Comparison of ENCODE assay signal across 8 cellular contexts in genomic region chr13:43786766-43787517, GRCh38. TPM values are rescaled to one million over a fixed set of nuclear protein-coding genes. Genes with fewer than 3 reads are reported as not detected.
DNase-seq lines count a peak whose midpoint lies in the region; ATAC-seq and TF ChIP-seq lines count a peak whose summit lies in the region.

ENOX1 (minus strand) TSS chr13:43786972.

- TF ChIP-seq CTCF in KMS-11 (conservative IDR thresholded peaks at IDR 0.05; ENCODE audit: low read depth, low read length) (no peak), dorsolateral prefrontal cortex (IDR thresholded peaks at IDR 0.05 in 54 of 56, conservative IDR thresholded peaks at IDR 0.05 in 2 of 56; ENCODE audit: low read depth in 1 of 56, partially characterized antibody in 56 of 56) (peak; percentile 31 to 73 (median 50)), left lung (IDR thresholded peaks at IDR 0.05) (no peak)

- H3K4me2 ChIP-seq in KMS-11: peak within 1 kb of the TSS; percentile 76

- peak; percentile 70 for DNase-seq in activated effector memory CD4-positive, alpha-beta T cell treated with anti-CD3 and anti-CD28 coated beads, Interleukin-2, amount 50 U/mL, for 16 hours
- no peak for DNase-seq in activated effector memory CD4-positive, alpha-beta T cell treated with Interleukin-2 at 50 U/mL for 16 hours
- DNase-seq in T1000 (lab: John Stamatoyannopoulos, UW): peak; percentile 25
- peak; percentile 55 to 90 (median 86) for DNase-seq in dorsolateral prefrontal cortex
- peak; percentile 44 to 81 for DNase-seq in left lung
- peak; percentile 17 to 28 for DNase-seq in stimulated activated CD8-positive, alpha-beta memory T cell treated with anti-CD3 and anti-CD28 coated beads, Interleukin-2, amount 100 ng/mL, for 48 hours (ENCODE audit: low read depth in 2 of 2)
- DNase-seq in stimulated activated naive CD4-positive, alpha-beta T cell treated with Interleukin-2 at 50 U/mL for 16 hours (lab: John Stamatoyannopoulos, UW): no peak

- peak within 1 kb of the TSS; percentile 71 for H2AFZ ChIP-seq in KMS-11 (ENCODE audit: low read depth)

- H3K27ac ChIP-seq in KMS-11 (peak within 1 kb of the TSS; percentile 67), dorsolateral prefrontal cortex (peak within 1 kb of the TSS; percentile 52 to 97 (median 92)), left lung (peak within 1 kb of the TSS; percentile 37 to 48)

- intact Hi-C loops in dorsolateral prefrontal cortex (cut with DNase I): loop anchor here (1.0 to 10.0 kb wide), 7 partner anchors 90 to 700 kb away; partner anchors contain the start of genes CCDC122 (in 1 of the 2) and LACC1 (in 1 of the 2)
- intact Hi-C loops in left lung (cut with DNase I): no loop called here

- H3K27me3 ChIP-seq in KMS-11 (ENCODE audit: insufficient read depth, low read depth) (no peaks in the 10 kb centered on the region), dorsolateral prefrontal cortex (no peaks in the 10 kb centered on the region), left lung (peaks cover 15 to 57% of the 10 kb centered on the region in 2 donors)

- ATAC-seq in left lung: peak; percentile 79

- H4K20me1 ChIP-seq in KMS-11 (ENCODE audit: insufficient read depth): no peaks in the 10 kb centered on the region

- no peaks in the 10 kb centered on the region for H3K36me3 ChIP-seq in KMS-11 (ENCODE audit: insufficient read depth)
- no peaks in the 10 kb centered on the region for H3K36me3 ChIP-seq in left lung

- H3K4me3 ChIP-seq in KMS-11 (IDR thresholded peaks at IDR 0.05; ENCODE audit: insufficient read depth, low read depth, low read length) (no peak within 1 kb of the TSS), dorsolateral prefrontal cortex (peak within 1 kb of the TSS; percentile 26 to 94 (median 85)), left lung (peak within 1 kb of the TSS; percentile 41 to 55)

- H3K4me1 ChIP-seq in KMS-11 (ENCODE audit: low read depth, poor library complexity, severe bottlenecking) (peaks cover 13% of the 10 kb centered on the region), left lung (peaks cover 0 to 24% of the 10 kb centered on the region in 2 donors)

- peak within 1 kb of the TSS; percentile 84 for H3K9ac ChIP-seq in KMS-11

- H3K79me2 ChIP-seq in KMS-11 (ENCODE audit: insufficient read depth, low read depth): no peaks in the 10 kb centered on the region

- H3K9me3 ChIP-seq in left lung: no peaks in the 10 kb centered on the region

RNA-seq across cellular contexts. Expression of gene ENOX1, which starts in this region (rescaled TPM):
- 10 to 100 TPM; 13.5 to 35.9 (median 25.1) TPM for total RNA-seq in dorsolateral prefrontal cortex
- 1 to 10 TPM; 1.5 to 2.0 TPM for total RNA-seq in left lung

Comparison
In these comparisons a context has a peak if more than half of its experiments do, and no peak if none do; other contexts are left out.
1. RNA of gene ENOX1 (total RNA-seq): 13.5 to 35.9 TPM in dorsolateral prefrontal cortex; 1.5 to 2.0 TPM in left lung; every median in the first group is over 4 times any median in the second.
2. DNase-seq: peak in activated effector memory CD4-positive, alpha-beta T cell treated with anti-CD3 and anti-CD28 coated beads, Interleukin-2, amount 50 U/mL, for 16 hours (single experiment), T1000 (single experiment), dorsolateral prefrontal cortex (10 of 10), left lung (2 of 2) and stimulated activated CD8-positive, alpha-beta memory T cell treated with anti-CD3 and anti-CD28 coated beads, Interleukin-2, amount 100 ng/mL, for 48 hours (2 of 2); none in activated effector memory CD4-positive, alpha-beta T cell treated with Interleukin-2 at 50 U/mL for 16 hours (single experiment) and stimulated activated naive CD4-positive, alpha-beta T cell treated with Interleukin-2 at 50 U/mL for 16 hours (single experiment).
3. CTCF ChIP-seq: peak in dorsolateral prefrontal cortex (56 of 56); none in KMS-11 (single experiment) and left lung (0 of 2).
4. intact Hi-C loops: an anchor here in dorsolateral prefrontal cortex (1.0 to 10.0 kb wide); none called in left lung.
5. Peak in every context shown above with its lines, with median percentiles within 50 percentile points of each other: H3K27ac ChIP-seq.